Comparison of ENCODE assay signal across 1 cellular context in the genomic region with DNA sequence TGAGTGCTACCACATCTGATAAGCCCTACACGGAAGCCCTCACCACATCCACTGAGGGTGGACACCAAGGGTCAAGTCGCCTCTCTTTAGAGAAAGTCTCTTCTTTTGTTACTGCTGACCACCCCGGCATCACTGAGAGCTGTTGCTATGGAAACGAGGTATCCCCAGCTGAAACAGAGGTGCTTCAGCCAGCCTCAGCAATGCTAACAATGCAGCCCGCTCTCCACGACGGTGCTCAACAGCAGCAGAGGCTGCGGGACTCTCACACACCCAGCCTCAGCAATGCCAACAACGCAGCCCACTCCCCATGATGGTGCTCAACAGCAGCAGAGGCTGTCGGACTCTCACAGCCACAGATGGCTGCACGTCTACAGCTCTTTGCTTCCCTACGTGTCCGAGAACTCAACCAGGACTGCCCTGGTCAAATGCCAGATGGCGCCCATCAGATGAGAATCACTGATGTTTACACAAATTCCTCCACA.
TF ChIP-seq lines count a peak whose summit lies in the region.

No MANE protein-coding gene starts in this region.

TF ChIP-seq in GM23338, 12 proteins besides CTCF, POLR2A, EP300 and RAD21 (continued from another document):
- TF ChIP-seq, protein P1, sequence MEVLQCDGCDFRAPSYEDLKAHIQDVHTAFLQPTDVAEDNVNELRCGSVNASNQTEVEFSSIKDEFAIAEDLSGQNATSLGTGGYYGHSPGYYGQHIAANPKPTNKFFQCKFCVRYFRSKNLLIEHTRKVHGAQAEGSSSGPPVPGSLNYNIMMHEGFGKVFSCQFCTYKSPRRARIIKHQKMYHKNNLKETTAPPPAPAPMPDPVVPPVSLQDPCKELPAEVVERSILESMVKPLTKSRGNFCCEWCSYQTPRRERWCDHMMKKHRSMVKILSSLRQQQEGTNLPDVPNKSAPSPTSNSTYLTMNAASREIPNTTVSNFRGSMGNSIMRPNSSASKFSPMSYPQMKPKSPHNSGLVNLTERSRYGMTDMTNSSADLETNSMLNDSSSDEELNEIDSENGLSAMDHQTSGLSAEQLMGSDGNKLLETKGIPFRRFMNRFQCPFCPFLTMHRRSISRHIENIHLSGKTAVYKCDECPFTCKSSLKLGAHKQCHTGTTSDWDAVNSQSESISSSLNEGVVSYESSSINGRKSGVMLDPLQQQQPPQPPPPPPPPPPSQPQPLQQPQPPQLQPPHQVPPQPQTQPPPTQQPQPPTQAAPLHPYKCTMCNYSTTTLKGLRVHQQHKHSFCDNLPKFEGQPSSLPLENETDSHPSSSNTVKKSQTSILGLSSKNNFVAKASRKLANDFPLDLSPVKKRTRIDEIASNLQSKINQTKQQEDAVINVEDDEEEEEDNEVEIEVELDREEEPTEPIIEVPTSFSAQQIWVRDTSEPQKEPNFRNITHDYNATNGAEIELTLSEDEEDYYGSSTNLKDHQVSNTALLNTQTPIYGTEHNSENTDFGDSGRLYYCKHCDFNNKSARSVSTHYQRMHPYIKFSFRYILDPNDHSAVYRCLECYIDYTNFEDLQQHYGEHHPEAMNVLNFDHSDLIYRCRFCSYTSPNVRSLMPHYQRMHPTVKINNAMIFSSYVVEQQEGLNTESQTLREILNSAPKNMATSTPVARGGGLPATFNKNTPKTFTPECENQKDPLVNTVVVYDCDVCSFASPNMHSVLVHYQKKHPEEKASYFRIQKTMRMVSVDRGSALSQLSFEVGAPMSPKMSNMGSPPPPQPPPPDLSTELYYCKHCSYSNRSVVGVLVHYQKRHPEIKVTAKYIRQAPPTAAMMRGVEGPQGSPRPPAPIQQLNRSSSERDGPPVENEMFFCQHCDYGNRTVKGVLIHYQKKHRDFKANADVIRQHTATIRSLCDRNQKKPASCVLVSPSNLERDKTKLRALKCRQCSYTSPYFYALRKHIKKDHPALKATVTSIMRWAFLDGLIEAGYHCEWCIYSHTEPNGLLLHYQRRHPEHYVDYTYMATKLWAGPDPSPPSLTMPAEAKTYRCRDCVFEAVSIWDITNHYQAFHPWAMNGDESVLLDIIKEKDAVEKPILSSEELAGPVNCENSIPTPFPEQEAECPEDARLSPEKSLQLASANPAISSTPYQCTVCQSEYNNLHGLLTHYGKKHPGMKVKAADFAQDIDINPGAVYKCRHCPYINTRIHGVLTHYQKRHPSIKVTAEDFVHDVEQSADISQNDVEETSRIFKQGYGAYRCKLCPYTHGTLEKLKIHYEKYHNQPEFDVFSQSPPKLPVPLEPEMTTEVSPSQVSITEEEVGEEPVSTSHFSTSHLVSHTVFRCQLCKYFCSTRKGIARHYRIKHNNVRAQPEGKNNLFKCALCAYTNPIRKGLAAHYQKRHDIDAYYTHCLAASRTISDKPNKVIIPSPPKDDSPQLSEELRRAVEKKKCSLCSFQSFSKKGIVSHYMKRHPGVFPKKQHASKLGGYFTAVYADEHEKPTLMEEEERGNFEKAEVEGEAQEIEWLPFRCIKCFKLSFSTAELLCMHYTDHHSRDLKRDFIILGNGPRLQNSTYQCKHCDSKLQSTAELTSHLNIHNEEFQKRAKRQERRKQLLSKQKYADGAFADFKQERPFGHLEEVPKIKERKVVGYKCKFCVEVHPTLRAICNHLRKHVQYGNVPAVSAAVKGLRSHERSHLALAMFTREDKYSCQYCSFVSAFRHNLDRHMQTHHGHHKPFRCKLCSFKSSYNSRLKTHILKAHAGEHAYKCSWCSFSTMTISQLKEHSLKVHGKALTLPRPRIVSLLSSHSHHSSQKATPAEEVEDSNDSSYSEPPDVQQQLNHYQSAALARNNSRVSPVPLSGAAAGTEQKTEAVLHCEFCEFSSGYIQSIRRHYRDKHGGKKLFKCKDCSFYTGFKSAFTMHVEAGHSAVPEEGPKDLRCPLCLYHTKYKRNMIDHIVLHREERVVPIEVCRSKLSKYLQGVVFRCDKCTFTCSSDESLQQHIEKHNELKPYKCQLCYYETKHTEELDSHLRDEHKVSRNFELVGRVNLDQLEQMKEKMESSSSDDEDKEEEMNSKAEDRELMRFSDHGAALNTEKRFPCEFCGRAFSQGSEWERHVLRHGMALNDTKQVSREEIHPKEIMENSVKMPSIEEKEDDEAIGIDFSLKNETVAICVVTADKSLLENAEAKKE (CRISPR knock-in tag; IDR thresholded peaks at IDR 0.05) = no peak
- TF ChIP-seq, protein P2, sequence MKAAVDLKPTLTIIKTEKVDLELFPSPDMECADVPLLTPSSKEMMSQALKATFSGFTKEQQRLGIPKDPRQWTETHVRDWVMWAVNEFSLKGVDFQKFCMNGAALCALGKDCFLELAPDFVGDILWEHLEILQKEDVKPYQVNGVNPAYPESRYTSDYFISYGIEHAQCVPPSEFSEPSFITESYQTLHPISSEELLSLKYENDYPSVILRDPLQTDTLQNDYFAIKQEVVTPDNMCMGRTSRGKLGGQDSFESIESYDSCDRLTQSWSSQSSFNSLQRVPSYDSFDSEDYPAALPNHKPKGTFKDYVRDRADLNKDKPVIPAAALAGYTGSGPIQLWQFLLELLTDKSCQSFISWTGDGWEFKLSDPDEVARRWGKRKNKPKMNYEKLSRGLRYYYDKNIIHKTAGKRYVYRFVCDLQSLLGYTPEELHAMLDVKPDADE (IDR thresholded peaks at IDR 0.05) = no peak
- no peak for TF ChIP-seq ZNF114 (CRISPR knock-in tag; IDR thresholded peaks at IDR 0.05)
- TF ChIP-seq, protein P3, sequence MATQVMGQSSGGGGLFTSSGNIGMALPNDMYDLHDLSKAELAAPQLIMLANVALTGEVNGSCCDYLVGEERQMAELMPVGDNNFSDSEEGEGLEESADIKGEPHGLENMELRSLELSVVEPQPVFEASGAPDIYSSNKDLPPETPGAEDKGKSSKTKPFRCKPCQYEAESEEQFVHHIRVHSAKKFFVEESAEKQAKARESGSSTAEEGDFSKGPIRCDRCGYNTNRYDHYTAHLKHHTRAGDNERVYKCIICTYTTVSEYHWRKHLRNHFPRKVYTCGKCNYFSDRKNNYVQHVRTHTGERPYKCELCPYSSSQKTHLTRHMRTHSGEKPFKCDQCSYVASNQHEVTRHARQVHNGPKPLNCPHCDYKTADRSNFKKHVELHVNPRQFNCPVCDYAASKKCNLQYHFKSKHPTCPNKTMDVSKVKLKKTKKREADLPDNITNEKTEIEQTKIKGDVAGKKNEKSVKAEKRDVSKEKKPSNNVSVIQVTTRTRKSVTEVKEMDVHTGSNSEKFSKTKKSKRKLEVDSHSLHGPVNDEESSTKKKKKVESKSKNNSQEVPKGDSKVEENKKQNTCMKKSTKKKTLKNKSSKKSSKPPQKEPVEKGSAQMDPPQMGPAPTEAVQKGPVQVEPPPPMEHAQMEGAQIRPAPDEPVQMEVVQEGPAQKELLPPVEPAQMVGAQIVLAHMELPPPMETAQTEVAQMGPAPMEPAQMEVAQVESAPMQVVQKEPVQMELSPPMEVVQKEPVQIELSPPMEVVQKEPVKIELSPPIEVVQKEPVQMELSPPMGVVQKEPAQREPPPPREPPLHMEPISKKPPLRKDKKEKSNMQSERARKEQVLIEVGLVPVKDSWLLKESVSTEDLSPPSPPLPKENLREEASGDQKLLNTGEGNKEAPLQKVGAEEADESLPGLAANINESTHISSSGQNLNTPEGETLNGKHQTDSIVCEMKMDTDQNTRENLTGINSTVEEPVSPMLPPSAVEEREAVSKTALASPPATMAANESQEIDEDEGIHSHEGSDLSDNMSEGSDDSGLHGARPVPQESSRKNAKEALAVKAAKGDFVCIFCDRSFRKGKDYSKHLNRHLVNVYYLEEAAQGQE (IDR thresholded peaks at IDR 0.05; ENCODE audit: unreplicated experiment) = no peak
- no peak for TF ChIP-seq STAT1 (IDR thresholded peaks at IDR 0.05; ENCODE audit: unreplicated experiment)
- TF ChIP-seq POLR2AphosphoS5 (IDR thresholded peaks at IDR 0.05; ENCODE audit: low read depth) = no peak
- no peak for TF ChIP-seq EZH2 (IDR thresholded peaks at IDR 0.05; ENCODE audit: low read depth, unreplicated experiment)
- TF ChIP-seq NANOG (IDR thresholded peaks at IDR 0.05; ENCODE audit: borderline replicate concordance) = no peak
